Comparison of ENCODE assay signal across 33 cellular contexts in genomic region chr1:159675046-159675445, GRCh38. TPM values are rescaled to one million over a fixed set of nuclear protein-coding genes. Genes with fewer than 3 reads are reported as not detected.
"Had no signal": no experiment of that assay in that cellular context is flagged by ENCODE, and none has a peak within 500 bp of the region (broad histone marks: within the 10 kb centered on the region; RNA-seq: fewer than 3 reads in every experiment).

No MANE protein-coding gene starts in this region.

- H3K4me3 ChIP-seq: adrenal gland, body of pancreas, breast epithelium, Peyer's patch, SJSA1 had no signal

- H3K4me1 ChIP-seq: adrenal gland, body of pancreas, breast epithelium, Peyer's patch, SJSA1 had no signal

- H3K36me3 Mint-ChIP-seq: activated naive CD4-positive, alpha-beta T cell treated with anti-CD3 and anti-CD28 coated beads, Interleukin-2, amount 50 U/mL, for 24 hours; activated naive CD8-positive, alpha-beta T cell treated with anti-CD3 and anti-CD28 coated beads, Interleukin-2, amount 10 ng/mL, durations not matched to agents 7 days and 5 days had no signal

- H3K9ac ChIP-seq: SK-N-SH had no signal

- H3K27me3 ChIP-seq: adrenal gland, body of pancreas, breast epithelium, Peyer's patch, SJSA1 had no signal

- H3K9me3 Mint-ChIP-seq: activated CD4-positive, alpha-beta T cell treated with anti-CD3 and anti-CD28 coated beads, Interleukin-2, amount 10 ng/mL, durations not matched to agents 24 days and 14 days; activated CD8-positive, alpha-beta T cell treated with anti-CD3 and anti-CD28 coated beads for 36 hours; activated naive CD4-positive, alpha-beta T cell treated with anti-CD3 and anti-CD28 coated beads, Interleukin-2, amount 50 U/mL, for 24 hours; activated naive CD8-positive, alpha-beta T cell treated with anti-CD3 and anti-CD28 coated beads, Interleukin-2, amount 10 ng/mL, durations not matched to agents 7 days and 5 days; activated T-helper 2 cell treated with anti-CD3 and anti-CD28 coated beads, Interferon-gamma antibody, Interleukin-2, Interleukin-4, amounts not matched to agents 10 μg/mL and 5 μg/mL and 100 μg/mL, durations not matched to agents 14 hours and 24 hours and 36 hours; T-helper 1 cell treated with Interleukin-12 subunit alpha and Interleukin-12 subunit beta and Interleukin-4 antibody, amounts not matched to agents 30 μg/mL and 1 μg/mL, for 36 hours; T-helper 2 cell treated with Interferon-gamma antibody and Interleukin-4, amounts not matched to agents 5 μg/mL and 100 μg/mL, for 36 hours had no signal

- H3K36me3 ChIP-seq: adrenal gland, breast epithelium, Peyer's patch, SJSA1 had no signal

- DNase-seq: activated CD4-positive, alpha-beta T cell treated with anti-CD3 and anti-CD28 coated beads, Interleukin-2, amount 10 ng/mL, durations not matched to agents 24 days and 14 days; activated CD4-positive, alpha-beta T cell treated with anti-CD3 and anti-CD28 coated beads, Interleukin-2, amount 50 U/mL, for 4 hours; activated CD8-positive, alpha-beta T cell treated with anti-CD3 and anti-CD28 coated beads for 36 hours; activated gamma-delta T cell; activated naive CD4-positive, alpha-beta T cell treated with Interleukin-2 at 50 U/mL for 16 hours; activated naive CD8-positive, alpha-beta T cell treated with anti-CD3 and anti-CD28 coated beads, Interleukin-2, amount 10 ng/mL, durations not matched to agents 7 days and 5 days; activated T-cell treated with anti-CD3 and anti-CD28 coated beads, Interleukin-2, amount 50 U/mL, for 1 hour; adrenal gland; body of pancreas; NCI-H1048; NCI-H1105 treated with DMSO at 0.1 percent for 48 hours; NCI-H1436; NCI-H1694; NCI-H1930; NCI-H2081 treated with DMSO at 0.1 percent for 48 hours; NCI-H226; NCI-H446 treated with DMSO at 0.1 percent for 48 hours; NCI-H524; NCI-H69; PC-3; Peyer's patch; RPMI8226; SHP77 treated with DMSO at 0.1 percent for 48 hours; SK-N-SH had no signal

- H3K27ac Mint-ChIP-seq: activated CD4-positive, alpha-beta T cell treated with anti-CD3 and anti-CD28 coated beads, Interleukin-2, amount 10 ng/mL, durations not matched to agents 24 days and 14 days; activated CD8-positive, alpha-beta T cell treated with anti-CD3 and anti-CD28 coated beads for 36 hours; activated naive CD4-positive, alpha-beta T cell treated with anti-CD3 and anti-CD28 coated beads, Interleukin-2, amount 50 U/mL, for 24 hours; activated naive CD8-positive, alpha-beta T cell treated with anti-CD3 and anti-CD28 coated beads, Interleukin-2, amount 10 ng/mL, durations not matched to agents 7 days and 5 days; activated T-helper 2 cell treated with anti-CD3 and anti-CD28 coated beads, Interferon-gamma antibody, Interleukin-2, Interleukin-4, amounts not matched to agents 10 μg/mL and 5 μg/mL and 100 μg/mL, durations not matched to agents 14 hours and 24 hours and 36 hours; T-helper 1 cell treated with Interleukin-12 subunit alpha and Interleukin-12 subunit beta and Interleukin-4 antibody, amounts not matched to agents 30 μg/mL and 1 μg/mL, for 36 hours; T-helper 2 cell treated with Interferon-gamma antibody and Interleukin-4, amounts not matched to agents 5 μg/mL and 100 μg/mL, for 36 hours had no signal

- H3K27ac ChIP-seq: adrenal gland, body of pancreas, breast epithelium, Peyer's patch, SJSA1 had no signal

- ATAC-seq: activated CD8-positive, alpha-beta T cell treated with anti-CD3 and anti-CD28 coated beads for 36 hours; body of pancreas; PC-3 had no signal

- H3K4me3 Mint-ChIP-seq: activated CD4-positive, alpha-beta T cell treated with anti-CD3 and anti-CD28 coated beads, Interleukin-2, amount 10 ng/mL, durations not matched to agents 24 days and 14 days; activated CD8-positive, alpha-beta T cell treated with anti-CD3 and anti-CD28 coated beads for 36 hours; activated naive CD4-positive, alpha-beta T cell treated with anti-CD3 and anti-CD28 coated beads, Interleukin-2, amount 50 U/mL, for 24 hours; activated naive CD8-positive, alpha-beta T cell treated with anti-CD3 and anti-CD28 coated beads, Interleukin-2, amount 10 ng/mL, durations not matched to agents 7 days and 5 days; T-helper 1 cell treated with Interleukin-12 subunit alpha and Interleukin-12 subunit beta and Interleukin-4 antibody, amounts not matched to agents 30 μg/mL and 1 μg/mL, for 36 hours; T-helper 2 cell treated with Interferon-gamma antibody and Interleukin-4, amounts not matched to agents 5 μg/mL and 100 μg/mL, for 36 hours had no signal

- H3K4me1 Mint-ChIP-seq: activated CD4-positive, alpha-beta T cell treated with anti-CD3 and anti-CD28 coated beads, Interleukin-2, amount 10 ng/mL, durations not matched to agents 24 days and 14 days; activated naive CD4-positive, alpha-beta T cell treated with anti-CD3 and anti-CD28 coated beads, Interleukin-2, amount 50 U/mL, for 24 hours; activated naive CD8-positive, alpha-beta T cell treated with anti-CD3 and anti-CD28 coated beads, Interleukin-2, amount 10 ng/mL, durations not matched to agents 7 days and 5 days had no signal

- H3K9me3 ChIP-seq: adrenal gland, body of pancreas, breast epithelium, Peyer's patch, SJSA1, SK-N-SH had no signal

RNA-seq across cellular contexts. Expression of gene CRP, which starts 39.3 kb away (rescaled TPM):
- total RNA-seq: activated CD4-positive, alpha-beta T cell treated with anti-CD3 and anti-CD28 coated beads, Interleukin-2, amount 10 ng/mL, durations not matched to agents 24 days and 14 days; activated CD8-positive, alpha-beta memory T cell treated with anti-CD3 and anti-CD28 coated beads for 36 hours; activated CD8-positive, alpha-beta T cell treated with anti-CD3 and anti-CD28 coated beads for 36 hours; activated naive CD8-positive, alpha-beta T cell treated with anti-CD3 and anti-CD28 coated beads, Interleukin-2, amount 10 ng/mL, durations not matched to agents 7 days and 5 days; activated T-helper 2 cell treated with anti-CD3 and anti-CD28 coated beads, Interferon-gamma antibody, Interleukin-2, Interleukin-4, amounts not matched to agents 10 μg/mL and 5 μg/mL and 100 μg/mL, durations not matched to agents 14 hours and 24 hours and 36 hours; astrocyte; cardiac septum; PC-3; Peyer's patch; SJSA1 had no signal
- polyA plus RNA-seq: SK-N-SH had no signal
